Comparison of ENCODE assay signal across 26 cellular contexts in genomic region chr2:199344012-199344411, GRCh38.
"Had no signal": no experiment of that assay in that cellular context is flagged by ENCODE, and none has a peak within 500 bp of the region (broad histone marks: within the 10 kb centered on the region; RNA-seq: fewer than 3 reads in every experiment).

No MANE protein-coding gene starts in this region.

- DNase-seq: naive thymus-derived CD8-positive, alpha-beta T cell; nephron progenitor cell; occipital lobe; ovary; posterior cingulate gyrus; psoas muscle; right cardiac atrium; right lobe of liver; sigmoid colon; small intestine; stimulated activated CD4-positive, alpha-beta T cell treated with anti-CD3 and anti-CD28 coated beads, Interleukin-15, amount 100 ng/mL, for 24 hours; stimulated activated CD4-positive, alpha-beta T cell treated with anti-CD3 and anti-CD28 coated beads, Interleukin-2, amount 100 ng/mL, for 24 hours; stimulated activated CD4-positive, alpha-beta T cell treated with anti-CD3 and anti-CD28 coated beads, Interleukin-2, amount 100 ng/mL, for 48 hours; stimulated activated CD4-positive, alpha-beta T cell treated with anti-CD3 and anti-CD28 coated beads, Interleukin-4, amount 100 ng/mL, for 24 hours; stimulated activated naive B cell treated with anti-CD40 and anti-IgM and Interleukin-4, amounts not matched to agents 10 μg/mL and 1 μg/mL and 100 μg/mL, for 72 hours; stimulated activated naive CD4-positive, alpha-beta T cell treated with Interleukin-2 at 50 U/mL for 16 hours; stomach; thyroid gland; trophoblast cell; upper lobe of left lung had no signal

- H3K27me3 ChIP-seq: neutrophil, ovary, right lobe of liver, sigmoid colon, stomach, thyroid gland, tibial nerve, upper lobe of left lung, vagina had no signal

- ATAC-seq: naive thymus-derived CD8-positive, alpha-beta T cell; natural killer cell treated with Interleukin-12 subunit alpha and Interleukin-12 subunit beta and Interleukin-15 and Interleukin-18, amount 100 ng/mL, for 72 hours; psoas muscle; right cardiac atrium; right lobe of liver; stimulated activated naive B cell treated with anti-CD40 and anti-IgM and Interleukin-4, amounts not matched to agents 10 μg/mL and 1 μg/mL and 100 μg/mL, for 72 hours had no signal

- H3K79me2 ChIP-seq: parathyroid adenoma had no signal

- H3K36me3 ChIP-seq: neutrophil, ovary, right lobe of liver, sigmoid colon, thoracic aorta, thyroid gland, upper lobe of left lung, vagina had no signal

- H3K4me1 ChIP-seq: parathyroid adenoma, psoas muscle, right lobe of liver, stomach, thyroid gland, tibial nerve, upper lobe of left lung had no signal

- H2AFZ ChIP-seq: parathyroid adenoma had no signal

- H3K9me3 ChIP-seq: neutrophil, ovary, psoas muscle, right lobe of liver, sigmoid colon, stomach, thoracic aorta, thyroid gland, tibial nerve, upper lobe of left lung, vagina had no signal

- H3K27ac ChIP-seq: neutrophil, ovary, parathyroid adenoma, psoas muscle, right lobe of liver, sigmoid colon, stomach, thoracic aorta, thyroid gland, tibial nerve, upper lobe of left lung, vagina had no signal

- H3K4me3 ChIP-seq: ovary, psoas muscle, right lobe of liver, sigmoid colon, stomach, thoracic aorta, thyroid gland, tibial nerve, upper lobe of left lung, vagina had no signal

- H3K9ac ChIP-seq: parathyroid adenoma had no signal
